Comparison of ENCODE assay signal across 18 cellular contexts in the genomic region with DNA sequence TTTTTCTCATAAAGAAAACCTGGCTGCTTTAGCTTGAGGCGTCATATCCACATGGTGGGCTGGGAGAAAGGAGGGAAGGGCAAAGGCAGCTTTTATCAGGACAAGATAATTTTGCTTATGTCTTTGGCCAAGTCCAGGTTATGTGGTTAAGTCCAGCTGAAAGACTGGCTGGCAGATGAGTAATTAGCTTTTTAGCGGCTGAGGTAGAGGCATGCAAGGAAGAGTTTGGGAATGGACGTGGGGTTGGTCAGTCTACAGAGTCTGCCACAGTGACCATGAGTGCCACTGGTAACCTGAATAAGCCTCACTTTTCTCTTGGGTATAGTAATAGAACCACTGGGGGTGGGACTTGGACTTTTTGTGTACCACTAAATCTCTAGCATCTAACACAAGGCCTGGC. TPM values are rescaled to one million over a fixed set of nuclear protein-coding genes. Genes with fewer than 3 reads are reported as not detected.
A peak's percentile ranks its signal among the peaks of the same experiment; 100 is the strongest.
DNase-seq lines count a peak whose midpoint lies in the region; ATAC-seq, FAIRE-seq and TF ChIP-seq lines count a peak whose summit lies in the region.
"Had no signal": no experiment of that assay in that cellular context is flagged by ENCODE, and none has a peak within 500 bp of the region (broad histone marks: within the 10 kb centered on the region; RNA-seq: fewer than 3 reads in every experiment).

No MANE protein-coding gene starts in this region.

- no peak overlapping the region for H3K23ac ChIP-seq in trophoblast cell (ENCODE audit: low read length)

- H3K4me3 Mint-ChIP-seq in CD8-positive, alpha-beta memory T cell = peak overlapping the region in 2 of 7 donors; percentile 39 to 55
- no peak overlapping the region for H3K4me3 Mint-ChIP-seq in HFFc6

- in situ Hi-C loops in K562 (cut with MboI) = no loop called here

- H4K91ac ChIP-seq in trophoblast cell (ENCODE audit: low read depth, low read length) = no peak overlapping the region

- H3K79me2 ChIP-seq in K562 (ENCODE audit: control insufficient read depth, insufficient read depth, low read length) (peaks cover 41% of the 10 kb centered on the region), trophoblast cell (ENCODE audit: control insufficient read depth, insufficient read depth, low read length, poor library complexity) (no peaks in the 10 kb centered on the region)

- H3K9me1 ChIP-seq in K562 (ENCODE audit: control insufficient read depth, insufficient read depth, low read length) = no peaks in the 10 kb centered on the region

- H3K14ac ChIP-seq in trophoblast cell (ENCODE audit: low read length) = no peak overlapping the region

- H2AK5ac ChIP-seq in trophoblast cell (ENCODE audit: low read length) = no peak overlapping the region

- H3K18ac ChIP-seq in trophoblast cell (ENCODE audit: low read length) = no peak overlapping the region

- H2AFZ ChIP-seq in K562 (ENCODE audit: low read depth, low read length) = no peak overlapping the region
- H2AFZ ChIP-seq in trophoblast cell (ENCODE audit: insufficient read depth, low read length, poor library complexity) = no peak overlapping the region

- H3K9me3 ChIP-seq in CD8-positive, alpha-beta memory T cell (ENCODE audit: low read length) = no peaks in the 10 kb centered on the region
- H3K9me3 ChIP-seq in K562 (replicated peaks; ENCODE audit: control insufficient read depth, insufficient read depth, low read depth, low read length) = no peaks in the 10 kb centered on the region
- no peaks in the 10 kb centered on the region for H3K9me3 ChIP-seq in trophoblast cell (ENCODE audit: insufficient read depth, low read depth, low read length)
- no peaks in the 10 kb centered on the region for H3K9me3 ChIP-seq in breast epithelium

- no peak for TF ChIP-seq EP300 in K562 (IDR thresholded peaks at IDR 0.05; ENCODE audit: low read length)

- WGBS in K562 (ENCODE audit: insufficient coverage, low coverage, missing lambda C conversion rate) = 35% methylated on average over 3 of the region's 3 CpGs
- WGBS in trophoblast cell (ENCODE audit: extremely low coverage, insufficient coverage, insufficient read length) = no CpG with 5 or more reads among the region's 3 CpGs

- BruUV-seq in K562 (replicated peaks; lab: Mats Ljungman, UMichigan) = no TSS peak

- no peak overlapping the region for H3K4me3 ChIP-seq in CD8-positive, alpha-beta memory T cell (ENCODE audit: low read length)
- H3K4me3 ChIP-seq in K562 = no peak overlapping the region
- H3K4me3 ChIP-seq in trophoblast cell (ENCODE audit: low read depth, low read length) = no peak overlapping the region
- H3K4me3 ChIP-seq in breast epithelium = no peak overlapping the region
- H3K4me3 ChIP-seq: BLaER1 treated with 17β-estradiol and CSF1 and Interleukin-3, amounts not matched to agents 10 nM and 100 nM; SK-N-MC had no signal

- peak overlapping the region; percentile 27 for H3K4ac ChIP-seq in trophoblast cell (ENCODE audit: low read depth, low read length)

- peaks cover 89 to 93% (median 90%) of the 10 kb centered on the region in 3 donors for H3K4me1 Mint-ChIP-seq in CD8-positive, alpha-beta memory T cell
- H3K4me1 Mint-ChIP-seq in HFFc6 (ENCODE audit: low read depth) = peaks cover 88% of the 10 kb centered on the region

- POLR2A ChIA-PET in CD8-positive, alpha-beta memory T cell (lab: Charles Lee) = no interaction called here
- POLR2A ChIA-PET in K562 (lab: Yijun Ruan, JAX) = interaction anchor here (0.6 to 0.7 kb wide), 2 partner anchors 38 to 618 kb away, joined by 3 to 4 read pairs; no protein-coding TSS in a partner anchor

- H3K4me1 ChIP-seq in CD8-positive, alpha-beta memory T cell (ENCODE audit: insufficient read depth, low read length) = peaks cover 61% of the 10 kb centered on the region
- H3K4me1 ChIP-seq in K562 (replicated peaks in 1 of 2; ENCODE audit: control insufficient read depth in 2 of 2, insufficient read depth in 2 of 2, low read length in 2 of 2) (no peaks in the 10 kb centered on the region; a peak in 1 of 5 replicates), trophoblast cell (ENCODE audit: control insufficient read depth in 1 of 2, insufficient read depth in 2 of 2, low read length in 2 of 2) (peaks cover 0 to 2% of the 10 kb centered on the region in 2 experiments), breast epithelium (no peaks in the 10 kb centered on the region)

- no peak overlapping the region for H4K8ac ChIP-seq in trophoblast cell (ENCODE audit: low read depth, low read length)

- H3K27me3 Mint-ChIP-seq in CD8-positive, alpha-beta memory T cell = no peaks in the 10 kb centered on the region
- peaks cover 11% of the 10 kb centered on the region for H3K27me3 Mint-ChIP-seq in HFFc6 (ENCODE audit: insufficient read depth)

- H3K79me1 ChIP-seq in trophoblast cell (ENCODE audit: low read length) = no peaks in the 10 kb centered on the region

- H3K27ac Mint-ChIP-seq in CD8-positive, alpha-beta memory T cell = peak overlapping the region; percentile 9 to 97 (median 78)
- peak overlapping the region; percentile 40; the same call in 1 of the 2 replicates for H3K27ac Mint-ChIP-seq in HFFc6

- H3K9ac ChIP-seq in K562 (ENCODE audit: insufficient read depth in 1 of 2, low read depth in 2 of 2, low read length in 2 of 2) (no peak overlapping the region), trophoblast cell (ENCODE audit: low read length) (no peak overlapping the region)
- H3K9ac ChIP-seq: BLaER1 treated with 17β-estradiol and CSF1 and Interleukin-3, amounts not matched to agents 10 nM and 100 nM had no signal

- no peak overlapping the region for H4K12ac ChIP-seq in trophoblast cell (ENCODE audit: low read depth, low read length)

- H3K36me3 ChIP-seq in CD8-positive, alpha-beta memory T cell (ENCODE audit: insufficient read depth, low read length) = no peaks in the 10 kb centered on the region
- H3K36me3 ChIP-seq in K562 (ENCODE audit: control insufficient read depth, insufficient read depth, low read length) (no peaks in the 10 kb centered on the region), trophoblast cell (ENCODE audit: control insufficient read depth in 1 of 2, insufficient read depth in 2 of 2, low read length in 2 of 2) (no peaks in the 10 kb centered on the region), breast epithelium (no peaks in the 10 kb centered on the region)

- TF ChIP-seq CTCF in HFFc6 (IDR thresholded peaks at IDR 0.05) (no peak), K562 (IDR thresholded peaks at IDR 0.05 in 2 of 3, conservative IDR thresholded peaks at IDR 0.05 in 1 of 3; ENCODE audit: insufficient read depth in 2 of 3, low read depth in 1 of 3, low read length in 3 of 3) (no peak), breast epithelium (IDR thresholded peaks at IDR 0.05) (no peak)

- H3K4me2 ChIP-seq in K562 (ENCODE audit: insufficient read depth, low read length) (no peak overlapping the region), trophoblast cell (ENCODE audit: low read length) (no peak overlapping the region)
- H3K4me2 ChIP-seq: BLaER1 treated with 17β-estradiol and CSF1 and Interleukin-3, amounts not matched to agents 10 nM and 100 nM had no signal

- peaks cover 20% of the 10 kb centered on the region; the same call in 1 of the 2 replicates for H4K20me1 ChIP-seq in K562 (replicated peaks; ENCODE audit: control insufficient read depth, insufficient read depth, low read length)

- no peaks in the 10 kb centered on the region for H3K9me3 Mint-ChIP-seq in CD8-positive, alpha-beta memory T cell
- no peaks in the 10 kb centered on the region for H3K9me3 Mint-ChIP-seq in HFFc6

- intact Hi-C loops in K562 (cut with micrococcal nuclease) (no loop called here), breast epithelium (cut with DNase I; ENCODE audit: low total_unique reads) (no loop called here)

- peak; percentile 23 for FAIRE-seq in K562 (lab: Jason Lieb, UNC)
- FAIRE-seq: G401.6, RCC 7860 had no signal

- DNase-seq in CD8-positive, alpha-beta memory T cell = no peak
- DNase-seq in HFFc6 (no peak), K562 (ENCODE audit: extremely low read depth in 1 of 4, low spot score in 3 of 4) (no peak), trophoblast cell (no peak), NCI-H526 treated with DMSO at 0.1 percent for 48 hours (lab: John Stamatoyannopoulos, UW) (no peak), breast epithelium (ENCODE audit: low spot score in 2 of 2) (no peak)
- DNase-seq: DMS79; HCEC 1CT; NCI-H1105; NCI-H2081; NCI-H748 treated with DMSO at 0.1 percent for 48 hours; NK-92 treated with Interleukin-12 subunit alpha and Interleukin-12 subunit beta, amount 100 ng/mL, for 24 hours; Right ventricle myocardium superior had no signal

- no peak for TF ChIP-seq POLR2A in K562 (conservative IDR thresholded peaks at IDR 0.05)
- no peak for TF ChIP-seq POLR2A in breast epithelium (IDR thresholded peaks at IDR 0.05)

- H2BK5ac ChIP-seq in trophoblast cell (ENCODE audit: low read depth, low read length, poor library complexity) = no peak overlapping the region

- peaks cover 2 to 4% (median 4%) of the 10 kb centered on the region in 3 donors for H3K36me3 Mint-ChIP-seq in CD8-positive, alpha-beta memory T cell
- peaks cover 38% of the 10 kb centered on the region for H3K36me3 Mint-ChIP-seq in HFFc6 (ENCODE audit: low read depth)

- H3K27ac ChIP-seq in CD8-positive, alpha-beta memory T cell (ENCODE audit: low read depth, low read length) = no peak overlapping the region
- no peak overlapping the region for H3K27ac ChIP-seq in K562 (ENCODE audit: extremely low read depth, low read depth, low read length)
- H3K27ac ChIP-seq in trophoblast cell (ENCODE audit: low read depth, low read length) = no peak overlapping the region
- no peak overlapping the region for H3K27ac ChIP-seq in breast epithelium
- H3K27ac ChIP-seq: BLaER1 treated with 17β-estradiol and CSF1 and Interleukin-3, amounts not matched to agents 10 nM and 100 nM; SK-N-MC had no signal

- no peak for ATAC-seq in K562
- no peak for ATAC-seq in GM21825 (IDR thresholded peaks at IDR 0.05; ENCODE audit: unreplicated experiment)

- CTCF ChIA-PET in CD8-positive, alpha-beta memory T cell (lab: Charles Lee) = interaction anchor here (0.7 to 1.3 kb wide), 4 partner anchors 9 to 48 kb away, joined by 3 to 4 read pairs (median 3); no protein-coding TSS in a partner anchor
- CTCF ChIA-PET in K562 (lab: Yijun Ruan, JAX; ENCODE audit: low intra/inter-chr PET ratio) = no interaction called here

- H3K27me3 ChIP-seq in CD8-positive, alpha-beta memory T cell (ENCODE audit: insufficient read depth, low read length, poor library complexity, severe bottlenecking) = no peaks in the 10 kb centered on the region
- no peaks in the 10 kb centered on the region for H3K27me3 ChIP-seq in K562 (ENCODE audit: control insufficient read depth in 2 of 2, insufficient read depth in 2 of 2, low read length in 2 of 2)
- H3K27me3 ChIP-seq in trophoblast cell (ENCODE audit: insufficient read depth, low read length) = no peaks in the 10 kb centered on the region
- no peaks in the 10 kb centered on the region for H3K27me3 ChIP-seq in breast epithelium
- H3K27me3 ChIP-seq: BLaER1 treated with 17β-estradiol and CSF1 and Interleukin-3, amounts not matched to agents 10 nM and 100 nM had no signal

- H2BK12ac ChIP-seq in trophoblast cell (ENCODE audit: low read length) = no peak overlapping the region

- TF ChIP-seq RAD21 in K562 (CRISPR knock-in tag; conservative IDR thresholded peaks at IDR 0.05 in 1 of 2, IDR thresholded peaks at IDR 0.05 in 1 of 2) = no peak

- no peak overlapping the region for H2BK120ac ChIP-seq in trophoblast cell (ENCODE audit: insufficient read depth, low read length, poor library complexity)

RNA-seq across cellular contexts. Expression of a gene that starts 39.8 kb away (rescaled TPM):
- 10 to 100 TPM; 64.7 to 68.6 TPM for total RNA-seq in CD8-positive, alpha-beta memory T cell
- 80.8 TPM for polyA plus RNA-seq in CD8-positive, alpha-beta memory T cell
- 100 to 1,000 TPM; 452 to 692 (median 485) TPM for total RNA-seq in HFFc6 (2021; fragmentation: NEBNext Ultra II Directional; extraction: Animal tissue kit (Norgen Biotek cat#: 25700))
- 10.7 and 36.6 TPM in 2 replicates for total RNA-seq in K562 (2011; cell fraction: chromatin; rRNA removed; ENCODE audit: low replicate concordance)
- total RNA-seq in K562 (2011; cell fraction: nucleolus; rRNA removed) = 5.7 and 6.2 TPM in 2 replicates
- total RNA-seq in K562 (2011; cell fraction: nucleoplasm; rRNA removed) = 10.0 and 16.6 TPM in 2 replicates
- total RNA-seq in K562 (2014; rRNA removed) (25.5 and 30.9 TPM in 2 replicates), K562 (2014; rRNA removed; fragmentation: Illumina TruSeq; extraction: Trizol) (33.5 and 36.4 TPM in 2 replicates), K562 (2015; rRNA removed; fragmentation: Illumina TruSeq; extraction: Trizol) (23.7 and 27.7 TPM in 2 replicates), K562 (2021) (30.3 and 33.2 TPM in 2 replicates), breast epithelium (100 to 1,000 TPM in 2 of 3 donors, 10 to 100 TPM in 1; 82.3 to 187 (median 105) TPM)
- polyA plus RNA-seq in K562 (2011; rRNA removed) (37.1 and 37.3 TPM in 2 replicates), K562 (2014; fragmentation: Illumina TruSeq; extraction: Trizol) (22.0 and 23.5 TPM in 2 replicates), K562 (2014; fragmentation: Nextera tagmentation; extraction: Ambion mirVana) (1 to 10 TPM; 8.5 to 10.0 TPM), K562 (2014; rRNA removed) (16.0 and 20.4 TPM in 2 replicates)
- polyA plus RNA-seq in K562 (2011; cell fraction: cytosol; rRNA removed) = 9.9 and 20.0 TPM in 2 replicates
- polyA plus RNA-seq in K562 (2011; cell fraction: nucleus; rRNA removed) = 20.6 and 37.5 TPM in 2 replicates
- polyA plus RNA-seq in K562 (2012) = 16.0 and 19.7 TPM in 2 replicates
- polyA minus RNA-seq in K562 (2011; rRNA and poly(A)+ RNA removed) = 64.1 and 75.5 TPM in 2 replicates
- 21.6 and 23.2 TPM in 2 replicates for polyA minus RNA-seq in K562 (2011; cell fraction: cytosol; rRNA and poly(A)+ RNA removed)
- 21.5 and 38.9 TPM in 2 replicates for polyA minus RNA-seq in K562 (2011; cell fraction: nucleus; rRNA and poly(A)+ RNA removed)
- 21.8 and 23.2 TPM in 2 replicates for polyA plus RNA-seq in trophoblast cell (2013)
